17 cellular contexts compared by ENCODE assay signal in genomic region chr11:75184757-75185156, GRCh38. TPM values are rescaled to one million over a fixed set of nuclear protein-coding genes. Genes with fewer than 3 reads are reported as not detected.
"Had no signal": no experiment of that assay in that cellular context is flagged by ENCODE, and none has a peak within 500 bp of the region (broad histone marks: within the 10 kb centered on the region; RNA-seq: fewer than 3 reads in every experiment).

No MANE protein-coding gene starts in this region.

- DNase-seq: activated CD4-positive, alpha-beta T cell treated with anti-CD3 and anti-CD28 coated beads, Interleukin-2, amount 50 U/mL, for 1 hour; activated CD8-positive, alpha-beta memory T cell treated with anti-CD3 and anti-CD28 coated beads, Interleukin-2, amount 50 U/mL, for 4 hours; activated naive CD4-positive, alpha-beta T cell treated with anti-CD3 and anti-CD28 coated beads for 36 hours; activated T-cell treated with anti-CD3 and anti-CD28 coated beads, Interleukin-2, amount 50 U/mL, for 4 hours; anterior cingulate cortex; colonic mucosa; naive thymus-derived CD4-positive, alpha-beta T cell; sigmoid colon; stimulated activated CD4-positive, alpha-beta T cell treated with anti-CD3 and anti-CD28 coated beads, Interleukin-4, amount 100 ng/mL, for 24 hours; T1000; upper lobe of right lung had no signal

- H3K36me3 ChIP-seq: colonic mucosa, sigmoid colon, thoracic aorta had no signal

- H3K27ac ChIP-seq: colonic mucosa, sigmoid colon, thoracic aorta, upper lobe of right lung had no signal

- H3K4me3 ChIP-seq: colonic mucosa, sigmoid colon, thoracic aorta, upper lobe of right lung had no signal

- H3K4me1 ChIP-seq: colonic mucosa, sigmoid colon had no signal

- H3K27ac Mint-ChIP-seq: activated naive CD4-positive, alpha-beta T cell treated with anti-CD3 and anti-CD28 coated beads for 36 hours; stimulated activated effector memory CD8-positive, alpha-beta T cell treated with anti-CD3 and anti-CD28 coated beads, Interleukin-12 subunit alpha, Interleukin-12 subunit beta, amount 100 ng/mL, for 72 hours had no signal

- H3K9me3 Mint-ChIP-seq: activated naive CD4-positive, alpha-beta T cell treated with anti-CD3 and anti-CD28 coated beads for 36 hours; activated T-cell treated with anti-CD3 and anti-CD28 coated beads, Interleukin-2, amount 50 U/mL, for 4 hours; central memory CD8-positive, alpha-beta T cell; stimulated activated effector memory CD8-positive, alpha-beta T cell treated with anti-CD3 and anti-CD28 coated beads, Interleukin-12 subunit alpha, Interleukin-12 subunit beta, amount 100 ng/mL, for 72 hours had no signal

- H3K4me3 Mint-ChIP-seq: activated naive CD4-positive, alpha-beta T cell treated with anti-CD3 and anti-CD28 coated beads for 36 hours; activated T-cell treated with anti-CD3 and anti-CD28 coated beads, Interleukin-2, amount 50 U/mL, for 4 hours; central memory CD8-positive, alpha-beta T cell; naive thymus-derived CD4-positive, alpha-beta T cell; stimulated activated effector memory CD8-positive, alpha-beta T cell treated with anti-CD3 and anti-CD28 coated beads, Interleukin-12 subunit alpha, Interleukin-12 subunit beta, amount 100 ng/mL, for 72 hours had no signal

- H3K4me1 Mint-ChIP-seq: central memory CD8-positive, alpha-beta T cell had no signal

- H3K36me3 Mint-ChIP-seq: naive thymus-derived CD4-positive, alpha-beta T cell; stimulated activated effector memory CD8-positive, alpha-beta T cell treated with anti-CD3 and anti-CD28 coated beads, Interleukin-12 subunit alpha, Interleukin-12 subunit beta, amount 100 ng/mL, for 72 hours had no signal

- H3K9me3 ChIP-seq: colonic mucosa, sigmoid colon, thoracic aorta, upper lobe of right lung had no signal

- ATAC-seq: activated CD4-positive, CD25-positive, alpha-beta regulatory T cell treated with anti-CD3 and anti-CD28 coated beads, Interleukin-2, amount 50 U/mL, for 24 hours; activated T-cell treated with anti-CD3 and anti-CD28 coated beads, Interleukin-2, amount 50 U/mL, for 4 hours; naive thymus-derived CD4-positive, alpha-beta T cell; stimulated activated effector memory CD8-positive, alpha-beta T cell treated with anti-CD3 and anti-CD28 coated beads, Interleukin-12 subunit alpha, Interleukin-12 subunit beta, amount 100 ng/mL, for 72 hours; upper lobe of right lung had no signal

- H3K27me3 ChIP-seq: colonic mucosa, upper lobe of right lung had no signal

RNA-seq across cellular contexts. Expression of gene SLCO2B1, which starts 33.9 kb away (rescaled TPM):
- total RNA-seq: activated naive CD4-positive, alpha-beta T cell treated with anti-CD3 and anti-CD28 coated beads for 36 hours had no signal

RNA-seq across cellular contexts. Expression of gene TPBGL, which starts 55.8 kb away (rescaled TPM):
- total RNA-seq: activated naive CD4-positive, alpha-beta T cell treated with anti-CD3 and anti-CD28 coated beads for 36 hours; esophagus mucosa; liver had no signal
